In genomic region chr13:98761979-98762616, GRCh38 we compare ENCODE assay signal across 12 cellular contexts. TPM values are rescaled to one million over a fixed set of nuclear protein-coding genes. Genes with fewer than 3 reads are reported as not detected.
DNase-seq lines count a peak whose midpoint lies in the region; ATAC-seq and TF ChIP-seq lines count a peak whose summit lies in the region.
"Had no signal": no experiment of that assay in that cellular context is flagged by ENCODE, and none has a peak within 500 bp of the region (broad histone marks: within the 10 kb centered on the region; RNA-seq: fewer than 3 reads in every experiment).

No MANE protein-coding gene starts in this region.

- ATAC-seq in GM18502 (IDR thresholded peaks at IDR 0.05; ENCODE audit: poor library complexity, unreplicated experiment) (peak; percentile 46), HG02610 (IDR thresholded peaks at IDR 0.05; ENCODE audit: unreplicated experiment) (peak; percentile 33), psoas muscle (no peak), HG02840 (IDR thresholded peaks at IDR 0.05; ENCODE audit: low FRiP score, unreplicated experiment) (no peak)
- no peak for ATAC-seq in natural killer cell treated with Interleukin-12 subunit alpha and Interleukin-12 subunit beta and Interleukin-15 and Interleukin-18, amount 100 ng/mL, for 72 hours
- no peak for ATAC-seq in activated T-helper 17 cell treated with anti-CD3 and anti-CD28 coated beads, Interleukin-2, amount 50 U/mL, for 72 hours (replicated peaks)

- H3K4me3 ChIP-seq in breast epithelium: peak overlapping the region in 2 of 3 donors; percentile 34 to 45
- H3K4me3 ChIP-seq in psoas muscle: peak overlapping the region; percentile 30
- no peak overlapping the region for H3K4me3 ChIP-seq in prostate gland

- H3K9me3 Mint-ChIP-seq in natural killer cell treated with Interleukin-12 subunit alpha and Interleukin-12 subunit beta and Interleukin-15 and Interleukin-18, amount 100 ng/mL, for 72 hours: no peaks in the 10 kb centered on the region
- H3K9me3 Mint-ChIP-seq in activated T-helper 17 cell treated with anti-CD3 and anti-CD28 coated beads, Interleukin-2, amount 50 U/mL, for 72 hours: peaks cover 8% of the 10 kb centered on the region

- peaks cover 21 to 31% of the 10 kb centered on the region in 2 donors for H3K27me3 Mint-ChIP-seq in natural killer cell treated with Interleukin-12 subunit alpha and Interleukin-12 subunit beta and Interleukin-15 and Interleukin-18, amount 100 ng/mL, for 72 hours
- peaks cover 15% of the 10 kb centered on the region for H3K27me3 Mint-ChIP-seq in activated T-helper 17 cell treated with anti-CD3 and anti-CD28 coated beads, Interleukin-2, amount 50 U/mL, for 72 hours
- H3K27me3 Mint-ChIP-seq: progenitor cell of endocrine pancreas had no signal

- no peaks in the 10 kb centered on the region for H3K4me1 ChIP-seq in breast epithelium
- no peaks in the 10 kb centered on the region for H3K4me1 ChIP-seq in psoas muscle
- H3K4me1 ChIP-seq in prostate gland (replicated peaks): no peaks in the 10 kb centered on the region

- no peak for TF ChIP-seq CTCF in breast epithelium (IDR thresholded peaks at IDR 0.05)
- no peak for TF ChIP-seq CTCF in psoas muscle (IDR thresholded peaks at IDR 0.05)
- TF ChIP-seq CTCF in prostate gland (IDR thresholded peaks at IDR 0.05): no peak

- H3K4me3 Mint-ChIP-seq in natural killer cell treated with Interleukin-12 subunit alpha and Interleukin-12 subunit beta and Interleukin-15 and Interleukin-18, amount 100 ng/mL, for 72 hours: no peak overlapping the region
- no peak overlapping the region for H3K4me3 Mint-ChIP-seq in activated T-helper 17 cell treated with anti-CD3 and anti-CD28 coated beads, Interleukin-2, amount 50 U/mL, for 72 hours
- H3K4me3 Mint-ChIP-seq: central memory CD8-positive, alpha-beta T cell had no signal

- peaks cover 0 to 10% of the 10 kb centered on the region in 2 donors for H3K4me1 Mint-ChIP-seq in natural killer cell treated with Interleukin-12 subunit alpha and Interleukin-12 subunit beta and Interleukin-15 and Interleukin-18, amount 100 ng/mL, for 72 hours (ENCODE audit: low read depth in 2 of 2)
- H3K4me1 Mint-ChIP-seq in activated T-helper 17 cell treated with anti-CD3 and anti-CD28 coated beads, Interleukin-2, amount 50 U/mL, for 72 hours: no peaks in the 10 kb centered on the region
- H3K4me1 Mint-ChIP-seq: central memory CD8-positive, alpha-beta T cell had no signal

- H3K27me3 ChIP-seq in breast epithelium (no peaks in the 10 kb centered on the region), psoas muscle (ENCODE audit: insufficient read depth in 3 of 3, low read length in 2 of 3) (peaks cover 0 to 8% (median 0%) of the 10 kb centered on the region in 3 donors), prostate gland (replicated peaks; ENCODE audit: insufficient read depth) (no peaks in the 10 kb centered on the region)

- no peak overlapping the region for H3K27ac Mint-ChIP-seq in natural killer cell treated with Interleukin-12 subunit alpha and Interleukin-12 subunit beta and Interleukin-15 and Interleukin-18, amount 100 ng/mL, for 72 hours
- no peak overlapping the region for H3K27ac Mint-ChIP-seq in activated T-helper 17 cell treated with anti-CD3 and anti-CD28 coated beads, Interleukin-2, amount 50 U/mL, for 72 hours
- H3K27ac Mint-ChIP-seq: progenitor cell of endocrine pancreas had no signal

- TF ChIP-seq POLR2A in breast epithelium (IDR thresholded peaks at IDR 0.05): no peak
- no peak for TF ChIP-seq POLR2A in prostate gland (IDR thresholded peaks at IDR 0.05)

- H3K36me3 ChIP-seq in breast epithelium (no peaks in the 10 kb centered on the region), psoas muscle (ENCODE audit: insufficient read depth in 1 of 2, low read depth in 1 of 2) (no peaks in the 10 kb centered on the region), prostate gland (no peaks in the 10 kb centered on the region)

- intact Hi-C loops in breast epithelium (cut with DNase I; ENCODE audit: low total_unique reads): no loop called here
- intact Hi-C loops in psoas muscle (cut with DNase I): no loop called here
- intact Hi-C loops in prostate gland (cut with DNase I): no loop called here

- 75 to 80% (median 75%) methylated on average over 15 of the region's 15 CpGs for WGBS in psoas muscle, 3 donors
- 86% methylated on average over 15 of the region's 15 CpGs for WGBS in prostate gland

- no peak for DNase-seq in breast epithelium (ENCODE audit: low spot score in 2 of 2)
- DNase-seq in psoas muscle: no peak
- DNase-seq in prostate gland (ENCODE audit: low spot score): no peak
- DNase-seq in natural killer cell treated with Interleukin-12 subunit alpha and Interleukin-12 subunit beta and Interleukin-15 and Interleukin-18, amount 100 ng/mL, for 72 hours (ENCODE audit: low spot score): no peak
- DNase-seq: NCI-H2029 had no signal

- no peak overlapping the region for H3K27ac ChIP-seq in breast epithelium
- no peak overlapping the region for H3K27ac ChIP-seq in psoas muscle
- no peak overlapping the region for H3K27ac ChIP-seq in prostate gland

- peaks cover 6% of the 10 kb centered on the region for H3K36me3 Mint-ChIP-seq in natural killer cell treated with Interleukin-12 subunit alpha and Interleukin-12 subunit beta and Interleukin-15 and Interleukin-18, amount 100 ng/mL, for 72 hours
- no peaks in the 10 kb centered on the region for H3K36me3 Mint-ChIP-seq in activated T-helper 17 cell treated with anti-CD3 and anti-CD28 coated beads, Interleukin-2, amount 50 U/mL, for 72 hours (ENCODE audit: low read depth)

- H3K9me3 ChIP-seq in breast epithelium (no peaks in the 10 kb centered on the region), psoas muscle (no peaks in the 10 kb centered on the region), prostate gland (no peaks in the 10 kb centered on the region)

RNA-seq across cellular contexts. Expression of gene SLC15A1, which starts 9.6 kb away (rescaled TPM):
- 1 to 10 TPM in 1 of 3 donors, not detected in 2; 1.3 TPM for total RNA-seq in breast epithelium
- not detected for total RNA-seq in psoas muscle
- polyA plus RNA-seq in psoas muscle: under 1 TPM; 0.03 to 0.19 (median 0.08) TPM
- total RNA-seq in prostate gland: 1 to 10 TPM in 1 of 2 donors, under 1 TPM in 1; 0.34 to 1.3 TPM
- not detected for total RNA-seq in natural killer cell treated with Interleukin-12 subunit alpha and Interleukin-12 subunit beta and Interleukin-15 and Interleukin-18, amount 100 ng/mL, for 72 hours
- not detected for total RNA-seq in activated T-helper 17 cell treated with anti-CD3 and anti-CD28 coated beads, Interleukin-2, amount 50 U/mL, for 72 hours
- total RNA-seq: Daoy had no signal

Comparison
In these comparisons a context has a peak if more than half of its experiments do, and no peak if none do; other contexts are left out.
1. ATAC-seq: peak in GM18502 (single experiment) and HG02610 (single experiment); none in psoas muscle (0 of 4), natural killer cell treated with Interleukin-12 subunit alpha and Interleukin-12 subunit beta and Interleukin-15 and Interleukin-18, amount 100 ng/mL, for 72 hours (0 of 2), HG02840 (single experiment) and activated T-helper 17 cell treated with anti-CD3 and anti-CD28 coated beads, Interleukin-2, amount 50 U/mL, for 72 hours (single experiment).
2. H3K4me3 ChIP-seq: peak in breast epithelium (2 of 3) and psoas muscle (single experiment); none in prostate gland (0 of 2).